Comparison of ENCODE assay signal across 14 cellular contexts in the genomic region with DNA sequence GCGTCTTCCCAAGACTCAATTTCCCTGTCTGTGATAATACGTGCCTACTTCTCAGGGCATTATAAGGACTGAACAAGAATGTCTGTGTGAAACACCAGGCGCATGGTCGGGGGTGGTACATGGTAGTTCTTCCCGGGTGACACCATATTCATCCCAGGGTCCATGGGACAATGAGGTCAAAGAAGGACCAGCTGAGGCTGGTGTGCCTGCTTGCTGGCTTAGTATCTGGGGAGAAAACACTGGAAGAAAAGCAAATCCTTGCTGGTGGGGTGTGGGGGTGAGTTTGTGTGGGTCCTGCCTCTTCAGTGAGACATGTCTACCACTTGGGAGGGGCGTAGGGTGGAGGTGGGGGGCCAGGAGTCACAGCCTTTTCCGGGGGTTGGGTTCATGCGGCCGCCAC.
DNase-seq lines count a peak whose midpoint lies in the region; ATAC-seq and TF ChIP-seq lines count a peak whose summit lies in the region.
"Had no signal": no experiment of that assay in that cellular context is flagged by ENCODE, and none has a peak within 500 bp of the region (broad histone marks: within the 10 kb centered on the region; RNA-seq: fewer than 3 reads in every experiment).

No MANE protein-coding gene starts in this region.

- DNase-seq in ascending aorta (ENCODE audit: low spot score in 2 of 2) (no peak), substantia nigra (lab: John Stamatoyannopoulos, UW) (no peak)
- DNase-seq: activated gamma-delta T cell; glutamatergic neuron; NCI-H2029 treated with DMSO at 0.1 percent for 48 hours; NCI-H526; stimulated activated CD4-positive, alpha-beta T cell treated with anti-CD3 and anti-CD28 coated beads, Interleukin-15, amount 100 ng/mL, for 24 hours; T-helper 1 cell had no signal

- H4K20me1 ChIP-seq in BLaER1, result peaks cover 6% of the 10 kb centered on the region; the same call in 1 of the 2 replicates

- H3K9ac ChIP-seq in BLaER1 (peak overlapping the region; percentile 64; the same call in 1 of the 2 replicates), iPS-20b (ENCODE audit: low read depth, low read length) (peak overlapping the region; percentile 28; the same call in 1 of the 2 replicates), skeletal muscle satellite cell (ENCODE audit: low read depth, low read length) (peak overlapping the region; percentile 29)

- H3K27me3 ChIP-seq in BLaER1 (no peaks in the 10 kb centered on the region), ascending aorta (no peaks in the 10 kb centered on the region), iPS-20b (ENCODE audit: insufficient read depth, low read length) (peaks cover 16% of the 10 kb centered on the region), skeletal muscle satellite cell (ENCODE audit: control insufficient read depth, insufficient read depth, low read length) (no peaks in the 10 kb centered on the region)

- H3K27ac ChIP-seq in BLaER1 (peak overlapping the region; percentile 76), ascending aorta (peak overlapping the region; percentile 83 to 91), iPS-20b (ENCODE audit: low read length) (no peak overlapping the region), substantia nigra (ENCODE audit: low read depth, low read length, poor library complexity, severe bottlenecking) (no peak overlapping the region)

- TF ChIP-seq CTCF in ascending aorta (IDR thresholded peaks at IDR 0.05), result no peak

- H3K4me1 ChIP-seq in BLaER1 (peaks cover 91% of the 10 kb centered on the region), ascending aorta (peaks cover 11 to 77% of the 10 kb centered on the region in 2 donors), iPS-20b (ENCODE audit: insufficient read depth, low read length) (peaks cover 23% of the 10 kb centered on the region), skeletal muscle satellite cell (ENCODE audit: control insufficient read depth, insufficient read depth, low read length) (peaks cover 52% of the 10 kb centered on the region)

- intact Hi-C loops in ascending aorta (cut with DNase I), result no loop called here

- no peak overlapping the region for H3K4me3 ChIP-seq in BLaER1
- no peak overlapping the region for H3K4me3 ChIP-seq in ascending aorta
- H3K4me3 ChIP-seq in iPS-20b (ENCODE audit: low read length), result no peak overlapping the region
- no peak overlapping the region for H3K4me3 ChIP-seq in skeletal muscle satellite cell (ENCODE audit: low read length)

- no peak for ATAC-seq in HG03039 (IDR thresholded peaks at IDR 0.05; ENCODE audit: unreplicated experiment)
- ATAC-seq in GM18511 (IDR thresholded peaks at IDR 0.05; ENCODE audit: unreplicated experiment), result no peak
- no peak for ATAC-seq in GM21529 (IDR thresholded peaks at IDR 0.05; ENCODE audit: unreplicated experiment)

- H3K36me3 ChIP-seq in BLaER1 (no peaks in the 10 kb centered on the region), ascending aorta (peaks cover 0 to 9% of the 10 kb centered on the region in 2 donors), iPS-20b (ENCODE audit: insufficient read depth, low read depth, low read length) (no peaks in the 10 kb centered on the region), skeletal muscle satellite cell (ENCODE audit: insufficient read depth, low read length) (peaks cover 24% of the 10 kb centered on the region)

- H3K4me2 ChIP-seq in BLaER1 (peak overlapping the region; percentile 93), skeletal muscle satellite cell (ENCODE audit: low read length) (peak overlapping the region; percentile 1)

- H3K9me3 ChIP-seq in BLaER1 (no peaks in the 10 kb centered on the region), ascending aorta (no peaks in the 10 kb centered on the region), iPS-20b (ENCODE audit: insufficient read depth, low read depth, low read length) (no peaks in the 10 kb centered on the region), skeletal muscle satellite cell (replicated peaks; ENCODE audit: low read length) (no peaks in the 10 kb centered on the region)

Comparison
In these comparisons a context has a peak if more than half of its experiments do, and no peak if none do; other contexts are left out.
1. H3K27ac ChIP-seq: peak in BLaER1 (single experiment) and ascending aorta (2 of 2); none in iPS-20b (single experiment) and substantia nigra (single experiment).
2. Peak in every context shown above with its lines, with median percentiles within 50 percentile points of each other: H3K9ac ChIP-seq.